In the genomic region with DNA sequence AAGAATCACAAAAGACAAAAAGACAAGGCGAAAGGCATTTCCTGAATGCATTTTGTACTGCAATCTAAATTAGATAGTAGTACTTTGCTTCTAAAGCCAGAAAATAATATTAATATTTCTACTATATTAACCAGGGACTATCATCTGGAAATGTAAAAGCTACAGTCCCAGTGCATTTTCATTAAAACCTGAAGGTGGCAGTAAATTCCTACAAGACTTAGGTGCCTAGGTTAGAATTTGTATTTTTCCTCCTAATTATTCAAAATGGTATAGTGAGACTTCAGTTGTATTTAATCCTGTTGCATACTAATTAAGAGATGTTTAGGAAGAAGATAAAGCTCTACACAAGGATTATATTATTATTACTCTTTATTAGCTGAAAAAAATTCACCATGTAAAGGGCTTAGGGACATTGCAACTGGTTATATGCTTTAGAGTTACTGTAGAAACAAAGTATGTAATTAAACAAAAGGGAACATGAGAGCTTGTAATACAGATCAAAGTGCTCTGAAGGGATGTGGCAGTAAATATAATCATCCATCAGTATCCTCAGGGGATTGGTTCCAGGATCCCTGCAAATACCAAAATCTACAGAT, we compare ENCODE assay signal across 8 cellular contexts. TPM values are rescaled to one million over a fixed set of nuclear protein-coding genes. Genes with fewer than 3 reads are reported as not detected.
A peak's percentile ranks its signal among the peaks of the same experiment; 100 is the strongest.
DNase-seq lines count a peak whose midpoint lies in the region; ATAC-seq and TF ChIP-seq lines count a peak whose summit lies in the region.

No MANE protein-coding gene starts in this region.

- in situ Hi-C loops in astrocyte of the cerebellum (cut with HindIII; ENCODE audit: low sequenced_read_pairs): no loop called here

- H4K20me1 ChIP-seq in osteoblast (ENCODE audit: insufficient read depth, low read length): no peaks in the 10 kb centered on the region

- H3K4me3 ChIP-seq in astrocyte of the cerebellum (ENCODE audit: low read depth, low read length) (no peak overlapping the region), osteoblast (ENCODE audit: insufficient read depth, low read length) (no peak overlapping the region)

- peak; percentile 68 for DNase-seq in NCI-H2107 treated with DMSO at 0.1 percent for 48 hours (lab: John Stamatoyannopoulos, UW; ENCODE audit: unreplicated experiment)
- DNase-seq in NCI-H2107 (lab: John Stamatoyannopoulos, UW): no peak
- peak; percentile 44 to 60 for DNase-seq in Kasumi-1 (lab: John Stamatoyannopoulos, UW)
- DNase-seq in astrocyte of the cerebellum (ENCODE audit: low read depth): no peak
- no peak for DNase-seq in osteoblast (ENCODE audit: insufficient read length, low spot score, missing footprints)
- no peak for DNase-seq in UCSD-AML1 (lab: John Stamatoyannopoulos, UW; ENCODE audit: unreplicated experiment)
- DNase-seq in activated T-cell treated with anti-CD3 and anti-CD28 coated beads for 4 hours: no peak

- no peaks in the 10 kb centered on the region for H3K27me3 ChIP-seq in osteoblast (ENCODE audit: insufficient read depth, low read length)

- ATAC-seq in HG02610 (IDR thresholded peaks at IDR 0.05; ENCODE audit: unreplicated experiment): no peak

- H3K27ac ChIP-seq in osteoblast (ENCODE audit: low read depth, low read length): no peak overlapping the region

- H3K4me1 ChIP-seq in osteoblast (ENCODE audit: insufficient read depth, low read length): peaks cover 15% of the 10 kb centered on the region

- H3K4me2 ChIP-seq in osteoblast (ENCODE audit: insufficient read depth, low read length): no peak overlapping the region

- H3K36me3 ChIP-seq in osteoblast (ENCODE audit: insufficient read depth, low read length): no peaks in the 10 kb centered on the region

- H3K79me2 ChIP-seq in osteoblast (ENCODE audit: insufficient read depth, low read length): no peaks in the 10 kb centered on the region

- TF ChIP-seq CTCF in astrocyte of the cerebellum (IDR thresholded peaks at IDR 0.05; ENCODE audit: low read depth, low read length, missing control alignments) (peak; percentile 35), osteoblast (IDR thresholded peaks at IDR 0.05; ENCODE audit: extremely low read depth, low read depth, low read length) (peak; percentile 43)

- H2AFZ ChIP-seq in osteoblast (ENCODE audit: low read length): no peak overlapping the region

- H3K9me3 ChIP-seq in osteoblast (ENCODE audit: low read depth, low read length): no peaks in the 10 kb centered on the region

RNA-seq across cellular contexts. Expression of a gene that starts 53.6 kb away (rescaled TPM):
- total RNA-seq in osteoblast: 3.6 and 5.0 TPM in 2 replicates

Comparison
In these comparisons a context has a peak if more than half of its experiments do, and no peak if none do; other contexts are left out.
1. DNase-seq: peak in NCI-H2107 treated with DMSO at 0.1 percent for 48 hours (single experiment) and Kasumi-1 (2 of 2); none in NCI-H2107 (single experiment), astrocyte of the cerebellum (single experiment), osteoblast (single experiment), UCSD-AML1 (single experiment) and activated T-cell treated with anti-CD3 and anti-CD28 coated beads for 4 hours (single experiment).